8 cellular contexts compared by ENCODE assay signal in genomic region chr11:35661539-35661938, GRCh38. TPM values are rescaled to one million over a fixed set of nuclear protein-coding genes. Genes with fewer than 3 reads are reported as not detected.
DNase-seq lines count a peak whose midpoint lies in the region; ATAC-seq and TF ChIP-seq lines count a peak whose summit lies in the region.

No MANE protein-coding gene starts in this region.

- ATAC-seq in Right ventricle myocardium superior (ENCODE audit: poor library complexity) (no peak), GM21367 (IDR thresholded peaks at IDR 0.05; ENCODE audit: unreplicated experiment) (no peak), HG03460 (IDR thresholded peaks at IDR 0.05; ENCODE audit: unreplicated experiment) (no peak), HG03025 (IDR thresholded peaks at IDR 0.05; ENCODE audit: low FRiP score, unreplicated experiment) (no peak)

- H3K4me1 ChIP-seq in right atrium auricular region, result peaks cover 0 to 24% of the 10 kb centered on the region in 2 donors
- peaks cover 0 to 7% of the 10 kb centered on the region in 2 donors for H3K4me1 ChIP-seq in breast epithelium
- peaks cover 14% of the 10 kb centered on the region for H3K4me1 ChIP-seq in mucosa of stomach (ENCODE audit: control insufficient read depth, insufficient read depth, low read length)
- H3K4me1 ChIP-seq in uterus, result peaks cover 0 to 5% of the 10 kb centered on the region in 2 donors

- no peaks in the 10 kb centered on the region for H3K36me3 ChIP-seq in right atrium auricular region
- H3K36me3 ChIP-seq in breast epithelium, result no peaks in the 10 kb centered on the region
- no peaks in the 10 kb centered on the region for H3K36me3 ChIP-seq in mucosa of stomach (ENCODE audit: control insufficient read depth, insufficient read depth, low read length)
- H3K36me3 ChIP-seq in uterus, result no peaks in the 10 kb centered on the region

- H3K27ac ChIP-seq in right atrium auricular region (peak overlapping the region; percentile 93), breast epithelium (peak overlapping the region; percentile 96 to 99), uterus (peak overlapping the region; percentile 84 to 92)

- DNase-seq in right atrium auricular region (ENCODE audit: low spot score) (no peak), Right ventricle myocardium superior (no peak), breast epithelium (ENCODE audit: low spot score in 2 of 2) (no peak), uterus (no peak)

- H3K4me3 ChIP-seq in right atrium auricular region, result peak overlapping the region; percentile 70 to 83
- H3K4me3 ChIP-seq in breast epithelium, result peak overlapping the region; percentile 71 to 99 (median 75)
- H3K4me3 ChIP-seq in mucosa of stomach (ENCODE audit: low read length), result peak overlapping the region; percentile 93
- peak overlapping the region; percentile 76 to 78 for H3K4me3 ChIP-seq in uterus

- TF ChIP-seq POLR2A in breast epithelium (IDR thresholded peaks at IDR 0.05), result no peak
- TF ChIP-seq POLR2A in uterus (IDR thresholded peaks at IDR 0.05), result no peak

- intact Hi-C loops in Right ventricle myocardium superior (cut with DNase I), result loop anchor here (5.0 kb wide), 1 partner anchor 39 kb away; no protein-coding TSS in a partner anchor
- intact Hi-C loops in breast epithelium (cut with DNase I; ENCODE audit: low total_unique reads), result no loop called here
- intact Hi-C loops in uterus (cut with DNase I; ENCODE audit: low total_unique reads), result no loop called here

- H3K9me3 ChIP-seq in right atrium auricular region, result peaks cover 0 to 13% of the 10 kb centered on the region in 2 donors
- peaks cover 0 to 17% of the 10 kb centered on the region in 2 donors for H3K9me3 ChIP-seq in breast epithelium
- H3K9me3 ChIP-seq in mucosa of stomach (ENCODE audit: control insufficient read depth, low read length), result no peaks in the 10 kb centered on the region
- H3K9me3 ChIP-seq in uterus, result peaks cover 0 to 9% of the 10 kb centered on the region in 2 donors

- TF ChIP-seq CTCF in right atrium auricular region (IDR thresholded peaks at IDR 0.05) (no peak), breast epithelium (IDR thresholded peaks at IDR 0.05) (no peak), uterus (IDR thresholded peaks at IDR 0.05) (no peak)

- no peaks in the 10 kb centered on the region for H3K27me3 ChIP-seq in right atrium auricular region
- H3K27me3 ChIP-seq in breast epithelium, result no peaks in the 10 kb centered on the region
- H3K27me3 ChIP-seq in mucosa of stomach (ENCODE audit: control insufficient read depth, insufficient read depth, low read length), result no peaks in the 10 kb centered on the region
- H3K27me3 ChIP-seq in uterus, result no peaks in the 10 kb centered on the region

- H3K9ac ChIP-seq in mucosa of stomach (ENCODE audit: low read length), result peak overlapping the region; percentile 73

RNA-seq across cellular contexts. Expression of gene TRIM44, which starts 1.0 kb away (rescaled TPM):
- total RNA-seq in right atrium auricular region (10 to 100 TPM; 22.1 to 35.4 TPM), Right ventricle myocardium superior (34.0 TPM), breast epithelium (10 to 100 TPM; 31.2 to 47.0 (median 33.1) TPM), uterus (10 to 100 TPM; 16.1 to 65.3 (median 40.4) TPM)

RNA-seq across cellular contexts. Expression of gene FJX1, which starts 43.3 kb away (rescaled TPM):
- total RNA-seq in right atrium auricular region, result 1 to 10 TPM; 1.9 to 3.9 TPM
- total RNA-seq in Right ventricle myocardium superior, result 0.65 TPM
- total RNA-seq in breast epithelium, result 10 to 100 TPM in 1 of 3 donors, 1 to 10 TPM in 2; 1.1 to 12.1 (median 8.3) TPM
- 10 to 100 TPM in 1 of 4 donors, 1 to 10 TPM in 3; 2.1 to 48.5 (median 5.6) TPM for total RNA-seq in uterus
